In the genomic region with DNA sequence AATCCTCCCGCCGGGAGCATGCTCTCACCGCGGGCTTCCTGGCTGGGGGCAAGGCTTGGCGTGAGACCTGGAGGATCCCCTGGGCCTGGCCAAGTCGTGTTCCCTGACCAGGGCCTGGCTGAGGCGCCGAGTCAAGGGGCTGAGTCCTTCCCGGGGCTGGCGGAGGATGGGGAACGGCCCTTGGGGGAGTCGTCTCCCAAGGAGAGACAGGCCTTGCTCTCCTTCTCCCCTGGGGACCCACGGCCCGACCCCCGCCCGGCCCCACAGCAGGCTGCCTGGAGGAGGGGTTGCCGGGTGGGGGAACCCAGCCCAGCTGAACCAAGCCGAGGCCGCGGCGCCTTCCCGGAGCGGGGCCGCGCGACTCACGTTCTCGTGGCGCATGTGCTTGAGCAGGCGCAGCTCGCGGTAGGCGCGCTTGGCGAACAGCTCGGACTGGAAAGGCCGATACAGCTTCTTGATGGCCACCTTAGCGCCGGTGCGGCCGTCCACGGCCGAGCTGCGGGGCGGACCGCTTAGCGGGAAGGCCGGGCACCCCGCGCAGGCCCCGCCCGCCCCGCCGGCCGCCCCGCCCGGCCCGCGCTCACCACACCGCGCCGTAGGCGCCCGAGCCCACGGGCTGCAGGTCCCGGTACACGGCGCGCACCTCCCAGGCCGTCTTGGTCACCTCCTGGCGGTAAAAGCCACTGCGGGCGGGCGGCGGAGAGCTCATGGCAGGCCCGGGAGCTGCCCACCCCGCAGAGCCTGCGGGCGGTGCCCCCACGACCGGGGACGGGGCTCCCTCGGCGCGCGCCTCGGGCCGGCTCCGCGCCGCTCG, we compare ENCODE assay signal across 8 cellular contexts. TPM values are rescaled to one million over a fixed set of nuclear protein-coding genes. Genes with fewer than 3 reads are reported as not detected.
DNase-seq lines count a peak whose midpoint lies in the region; ATAC-seq and TF ChIP-seq lines count a peak whose summit lies in the region.

No MANE protein-coding gene starts in this region.

- H2BK15ac ChIP-seq in H9 (ENCODE audit: low read depth, low read length): no peak overlapping the region

- H3K14ac ChIP-seq in H9 (ENCODE audit: insufficient read depth, low read length): peak overlapping the region; percentile 64; the same call in 1 of the 2 replicates

- H3K18ac ChIP-seq in H9 (ENCODE audit: insufficient read length, low read depth, low read length): no peak overlapping the region

- TF ChIP-seq EP300 in suprapubic skin (IDR thresholded peaks at IDR 0.05): no peak

- no peaks in the 10 kb centered on the region for H4K20me1 ChIP-seq in H9 (ENCODE audit: control insufficient read depth, insufficient read depth, insufficient read length)

- TF ChIP-seq CTCF in H9 (conservative IDR thresholded peaks at IDR 0.05): no peak
- no peak for TF ChIP-seq CTCF in RWPE2 (IDR thresholded peaks at IDR 0.05; ENCODE audit: poor library complexity, severe bottlenecking)
- no peak for TF ChIP-seq CTCF in lower lobe of right lung (IDR thresholded peaks at IDR 0.05)
- no peak for TF ChIP-seq CTCF in suprapubic skin (IDR thresholded peaks at IDR 0.05)

- no peak overlapping the region for H2BK120ac ChIP-seq in H9 (ENCODE audit: low read depth, low read length, poor library complexity, severe bottlenecking)

- peak overlapping the region; percentile 57 to 68 for H3K4me3 Mint-ChIP-seq in H9

- no peaks in the 10 kb centered on the region for H3K9me3 Mint-ChIP-seq in H9

- no peak overlapping the region for H2BK12ac ChIP-seq in H9 (ENCODE audit: insufficient read length, low read depth, low read length)

- H2AFZ ChIP-seq in H9 (ENCODE audit: low read length): no peak overlapping the region

- DNase-seq in Caki2 (ENCODE audit: low read depth) (peak; percentile 62), H9 (no peak), RWPE2 (ENCODE audit: low spot score) (no peak), lower lobe of right lung (peak; percentile 68), suprapubic skin (ENCODE audit: low spot score in 2 of 2) (no peak)
- DNase-seq in activated effector memory CD4-positive, alpha-beta T cell treated with anti-CD3 and anti-CD28 coated beads, Interleukin-2, amount 50 U/mL, for 16 hours: no peak

- H3K27me3 ChIP-seq in H9 (ENCODE audit: insufficient read depth, low read length): no peaks in the 10 kb centered on the region
- H3K27me3 ChIP-seq in RWPE2 (ENCODE audit: insufficient read depth, poor library complexity, severe bottlenecking): no peaks in the 10 kb centered on the region
- H3K27me3 ChIP-seq in lower lobe of right lung (ENCODE audit: low read depth): peaks cover 20% of the 10 kb centered on the region
- H3K27me3 ChIP-seq in suprapubic skin: peaks cover 63% of the 10 kb centered on the region

- H3K27ac ChIP-seq in H9 (ENCODE audit: insufficient read length, low read depth, low read length): no peak overlapping the region
- H3K27ac ChIP-seq in RWPE2 (ENCODE audit: poor library complexity, severe bottlenecking): peak overlapping the region; percentile 70
- peak overlapping the region; percentile 32 for H3K27ac ChIP-seq in cingulate gyrus (ENCODE audit: low read depth, low read length)
- H3K27ac ChIP-seq in lower lobe of right lung: no peak overlapping the region
- no peak overlapping the region for H3K27ac ChIP-seq in suprapubic skin

- ATAC-seq in RWPE2 (ENCODE audit: low read depth) (peak; percentile 26), lower lobe of right lung (peak in 1 of 2 donors; percentile 7), GM18870 (IDR thresholded peaks at IDR 0.05; ENCODE audit: unreplicated experiment) (no peak)

- no peak overlapping the region for H4K8ac ChIP-seq in H9 (replicated peaks; ENCODE audit: insufficient read length, low read depth, low read length)

- no peak overlapping the region for H2AK5ac ChIP-seq in H9 (ENCODE audit: insufficient read length, low read length)

- no CpG with 5 or more reads among the region's 92 CpGs for WGBS in H9 (ENCODE audit: extremely low coverage, insufficient read length, low lambda C conversion rate)
- 0% methylated on average over 5 of the region's 92 CpGs for WGBS in suprapubic skin

- H3K9me3 ChIP-seq in H9 (ENCODE audit: control insufficient read depth, low read depth, low read length) (no peaks in the 10 kb centered on the region), RWPE2 (ENCODE audit: severe bottlenecking) (no peaks in the 10 kb centered on the region), lower lobe of right lung (no peaks in the 10 kb centered on the region), suprapubic skin (no peaks in the 10 kb centered on the region)

- H3K4me1 ChIP-seq in H9 (ENCODE audit: insufficient read depth, low read length) (no peaks in the 10 kb centered on the region), RWPE2 (ENCODE audit: insufficient read depth, poor library complexity, severe bottlenecking) (peaks cover 11% of the 10 kb centered on the region), lower lobe of right lung (peaks cover 16% of the 10 kb centered on the region), suprapubic skin (peaks cover 27% of the 10 kb centered on the region)

- no peak overlapping the region for H4K91ac ChIP-seq in H9 (ENCODE audit: insufficient read length, low read depth, low read length)

- no peak for TF ChIP-seq POLR2A in suprapubic skin (IDR thresholded peaks at IDR 0.05)

- no peak overlapping the region for H3K23ac ChIP-seq in H9 (ENCODE audit: insufficient read length, low read depth, low read length)

- in situ Hi-C loops in Caki2 (cut with HindIII; ENCODE audit: low pct_unique_long_range_greater_than_20kb, low sequenced_read_pairs): no loop called here

- intact Hi-C loops in lower lobe of right lung (cut with DNase I): no loop called here

- no peak overlapping the region for H3K56ac ChIP-seq in H9 (ENCODE audit: insufficient read length, low read depth, low read length)

- H2BK5ac ChIP-seq in H9 (ENCODE audit: insufficient read length, low read length): no peak overlapping the region

- H3K4me3 ChIP-seq in RWPE2 (ENCODE audit: severe bottlenecking) (peak overlapping the region; percentile 58), lower lobe of right lung (peak overlapping the region; percentile 57), suprapubic skin (peak overlapping the region; percentile 51)

- no peak overlapping the region for H3K4ac ChIP-seq in H9 (ENCODE audit: low read depth, low read length)

- no peaks in the 10 kb centered on the region for H3K79me2 ChIP-seq in H9 (ENCODE audit: insufficient read depth, low read length)

- H3K4me1 Mint-ChIP-seq in H9: peaks cover 8 to 12% of the 10 kb centered on the region in 2 experiments

- no peak overlapping the region for H3K27ac Mint-ChIP-seq in H9

- H3K36me3 ChIP-seq in RWPE2 (ENCODE audit: low read depth) (0 out of 2 replicates have a peak, but pooled peaks cover 2% of the 10 kb centered on the region), lower lobe of right lung (peaks cover under 1% of the 10 kb centered on the region), suprapubic skin (no peaks in the 10 kb centered on the region)

- no peak overlapping the region for H2BK20ac ChIP-seq in H9 (ENCODE audit: low read depth, low read length, poor library complexity, severe bottlenecking)

- H3K4me2 ChIP-seq in H9 (ENCODE audit: insufficient read depth, insufficient read length, low read length): peak overlapping the region; percentile 59

- peaks cover 8% of the 10 kb centered on the region for H3K23me2 ChIP-seq in H9 (ENCODE audit: insufficient read length, low read depth, low read length, poor library complexity, severe bottlenecking)

- H3K36me3 Mint-ChIP-seq in H9 (ENCODE audit: insufficient read depth in 1 of 3, low read depth in 3 of 3): no peaks in the 10 kb centered on the region

- H4K5ac ChIP-seq in H9 (ENCODE audit: insufficient read length, low read depth, low read length): no peak overlapping the region

- H3K79me1 ChIP-seq in H9 (ENCODE audit: insufficient read depth, low read depth, low read length, poor library complexity, severe bottlenecking): no peaks in the 10 kb centered on the region

- H3T11ph ChIP-seq in H9 (ENCODE audit: low read length): no peak overlapping the region

- peaks cover 52% of the 10 kb centered on the region for H3K27me3 Mint-ChIP-seq in H9 (ENCODE audit: low read depth)

- H3K9ac ChIP-seq in H9 (ENCODE audit: extremely low read depth, insufficient read length, low read length): no peak overlapping the region

RNA-seq across cellular contexts. Expression of gene MAPK12, which starts 0.5 kb away (rescaled TPM):
- 142 and 149 TPM in 2 replicates for total RNA-seq in Caki2 (2014; rRNA removed; shearing (Covaris generic); ENCODE audit: low replicate concordance)
- total RNA-seq in H9 (2021): 31.3 and 32.3 TPM in 2 replicates
- 11.9 TPM for total RNA-seq in lower lobe of right lung
- total RNA-seq in suprapubic skin: 1 to 10 TPM; 1.3 to 5.7 (median 3.3) TPM

RNA-seq across cellular contexts. Expression of gene MAPK11, which starts 9.2 kb away (rescaled TPM):
- total RNA-seq in Caki2 (2014; rRNA removed; shearing (Covaris generic); ENCODE audit: low replicate concordance): 24.5 and 48.8 TPM in 2 replicates
- total RNA-seq in H9 (2021) (1.5 and 2.1 TPM in 2 replicates), lower lobe of right lung (13.1 TPM), suprapubic skin (1 to 10 TPM; 3.8 to 5.8 (median 4.5) TPM)

RNA-seq across cellular contexts. Expression of gene HDAC10, which starts 9.9 kb away (rescaled TPM):
- total RNA-seq in Caki2 (2014; rRNA removed; shearing (Covaris generic); ENCODE audit: low replicate concordance): 18.9 and 34.0 TPM in 2 replicates
- total RNA-seq in H9 (2021): 41.1 and 45.0 TPM in 2 replicates
- 47.9 TPM for total RNA-seq in lower lobe of right lung
- total RNA-seq in suprapubic skin: 10 to 100 TPM; 43.1 to 93.7 (median 56.2) TPM

RNA-seq across cellular contexts. Expression of gene TUBGCP6, which starts 16.2 kb away (rescaled TPM):
- total RNA-seq in Caki2 (2014; rRNA removed; shearing (Covaris generic); ENCODE audit: low replicate concordance): 18.0 and 34.5 TPM in 2 replicates
- total RNA-seq in H9 (2021) (28.4 and 29.0 TPM in 2 replicates), lower lobe of right lung (48.5 TPM), suprapubic skin (100 to 1,000 TPM in 1 of 4 donors, 10 to 100 TPM in 3; 43.0 to 113 (median 69.7) TPM)

RNA-seq across cellular contexts. Expression of gene PLXNB2, which starts 46.4 kb away (rescaled TPM):
- total RNA-seq in Caki2 (2014; rRNA removed; shearing (Covaris generic); ENCODE audit: low replicate concordance): 300 and 353 TPM in 2 replicates
- total RNA-seq in H9 (2021) (84.4 and 87.6 TPM in 2 replicates), lower lobe of right lung (256 TPM), suprapubic skin (100 to 1,000 TPM; 117 to 231 (median 192) TPM)

Comparison
In these comparisons a context has a peak if more than half of its experiments do, and no peak if none do; other contexts are left out.
1. DNase-seq: peak in Caki2 (single experiment) and lower lobe of right lung (single experiment); none in H9 (single experiment), RWPE2 (single experiment), suprapubic skin (0 of 2) and activated effector memory CD4-positive, alpha-beta T cell treated with anti-CD3 and anti-CD28 coated beads, Interleukin-2, amount 50 U/mL, for 16 hours (single experiment).
2. H3K27ac ChIP-seq: peak in RWPE2 (single experiment) and cingulate gyrus (single experiment); none in H9 (single experiment), lower lobe of right lung (single experiment) and suprapubic skin (single experiment).
3. Peak in every context shown above with its lines, with median percentiles within 50 percentile points of each other: H3K4me3 ChIP-seq.